ENCODE assay signal across 13 cellular contexts in the genomic region with DNA sequence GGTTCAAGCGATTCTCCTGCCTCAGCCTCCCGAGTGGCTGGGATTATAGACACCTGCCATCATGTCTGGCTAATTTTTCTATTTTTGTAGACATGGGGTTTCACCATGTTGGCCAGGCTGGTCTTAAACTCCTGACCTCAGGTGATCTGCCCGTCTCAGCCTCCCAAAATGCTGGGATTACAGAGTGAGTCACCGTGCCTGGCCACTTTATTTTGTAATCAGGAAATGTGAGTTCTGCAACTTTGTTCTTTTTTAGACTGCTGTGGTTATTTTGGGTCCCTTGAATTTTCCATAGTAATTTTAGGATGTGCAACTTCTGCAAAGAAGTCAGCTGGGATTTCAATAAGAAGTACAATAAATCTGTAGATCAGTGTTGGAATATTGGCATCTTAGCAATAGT.
DNase-seq lines count a peak whose midpoint lies in the region; ATAC-seq and TF ChIP-seq lines count a peak whose summit lies in the region.
"Had no signal": no experiment of that assay in that cellular context is flagged by ENCODE, and none has a peak within 500 bp of the region (broad histone marks: within the 10 kb centered on the region; RNA-seq: fewer than 3 reads in every experiment).

No MANE protein-coding gene starts in this region.

- TF ChIP-seq POLR2A in HCT116 (IDR thresholded peaks at IDR 0.05; ENCODE audit: borderline replicate concordance, extremely low read depth, insufficient read depth, insufficient read length) (no peak), gastroesophageal sphincter (IDR thresholded peaks at IDR 0.05) (no peak)

- H3K9ac ChIP-seq in HCT116 (ENCODE audit: low read length), result no peak overlapping the region

- no peak overlapping the region for H3K27ac ChIP-seq in HCT116 (ENCODE audit: low read depth, low read length)
- no peak overlapping the region for H3K27ac ChIP-seq in gastroesophageal sphincter

- POLR2A ChIA-PET in HCT116 (lab: Charles Lee), result no interaction called here

- ATAC-seq in HCT116, result no peak
- peak; percentile 65 for ATAC-seq in gastroesophageal sphincter
- ATAC-seq in omental fat pad (ENCODE audit: low FRiP score), result no peak
- ATAC-seq in HG02642 (IDR thresholded peaks at IDR 0.05; ENCODE audit: poor library complexity, unreplicated experiment), result no peak
- no peak for ATAC-seq in HG02885 (IDR thresholded peaks at IDR 0.05; ENCODE audit: poor library complexity, unreplicated experiment)
- ATAC-seq: left lobe of liver; stimulated activated naive CD8-positive, alpha-beta T cell treated with anti-CD3 and anti-CD28 coated beads, Interleukin-15, amount 100 ng/mL, for 72 hours had no signal

- H3K4me3 ChIP-seq in HCT116 (replicated peaks in 1 of 2; ENCODE audit: low read depth in 1 of 2, low read length in 2 of 2) (no peak overlapping the region), gastroesophageal sphincter (no peak overlapping the region)

- TF ChIP-seq EP300 in gastroesophageal sphincter (IDR thresholded peaks at IDR 0.05), result no peak

- CTCF ChIA-PET in HCT116 (lab: Charles Lee), result no interaction called here

- TF ChIP-seq CTCF in HCT116 (IDR thresholded peaks at IDR 0.05 in 2 of 3, conservative IDR thresholded peaks at IDR 0.05 in 1 of 3; ENCODE audit: borderline replicate concordance in 1 of 3, insufficient read depth in 1 of 3, low read depth in 2 of 3, low read length in 2 of 3), result no peak
- no peak for TF ChIP-seq CTCF in gastroesophageal sphincter (IDR thresholded peaks at IDR 0.05)
- TF ChIP-seq CTCF in omental fat pad (IDR thresholded peaks at IDR 0.05), result no peak

- no peaks in the 10 kb centered on the region for H3K79me2 ChIP-seq in HCT116 (ENCODE audit: insufficient read depth, low read length)

- no peaks in the 10 kb centered on the region; a peak in 1 of 4 replicates for H3K36me3 ChIP-seq in HCT116 (ENCODE audit: control insufficient read depth in 1 of 2, insufficient read depth in 2 of 2, low read length in 2 of 2)
- H3K36me3 ChIP-seq in gastroesophageal sphincter, result peaks cover 0 to 45% of the 10 kb centered on the region in 2 donors

- RAD21 ChIA-PET in HCT116 (lab: Charles Lee; ENCODE audit: low non-redundant PET in 1 of 2, low total read pairs in 2 of 2, uncharacterized antibody in 2 of 2, unreplicated experiment in 2 of 2), result no interaction called here

- peak overlapping the region; percentile 23; the same call in 1 of the 2 replicates for H3K4me2 ChIP-seq in HCT116 (ENCODE audit: low read length)

- no peaks in the 10 kb centered on the region for H4K20me1 ChIP-seq in HCT116 (ENCODE audit: insufficient read depth)

- H3K4me1 ChIP-seq in HCT116 (ENCODE audit: control insufficient read depth in 1 of 2, insufficient read depth in 2 of 2, low read length in 2 of 2) (peaks cover 5 to 7% of the 10 kb centered on the region in 2 experiments; a peak in 3 of 4 replicates), gastroesophageal sphincter (peaks cover 0 to 62% (median 23%) of the 10 kb centered on the region in 3 donors)

- H3K9me2 ChIP-seq in HCT116 (ENCODE audit: insufficient read depth), result no peaks in the 10 kb centered on the region

- H3K27me3 ChIP-seq in HCT116 (ENCODE audit: insufficient read depth, low read length) (no peaks in the 10 kb centered on the region), gastroesophageal sphincter (no peaks in the 10 kb centered on the region)

- no peak for TF ChIP-seq RAD21 in HCT116 (IDR thresholded peaks at IDR 0.05; ENCODE audit: low read depth)

- no peak overlapping the region for H2AFZ ChIP-seq in HCT116 (ENCODE audit: low read depth, low read length, poor library complexity, severe bottlenecking)

- WGBS in gastroesophageal sphincter (ENCODE audit: low coverage in 1 of 2), 2 donors, result 40 to 66% methylated on average over 4 of the region's 4 CpGs

- DNase-seq in A172 (ENCODE audit: low spot score), result peak; percentile 57
- DNase-seq in HCT116 (ENCODE audit: low read depth, low spot score), result no peak
- peak; percentile 79 for DNase-seq in SKM-1 treated with dmso at 0.1 percent for 144 hours (lab: John Stamatoyannopoulos, UW; ENCODE audit: unreplicated experiment)
- no peak for DNase-seq in HT-29 (ENCODE audit: low spot score)
- DNase-seq in omental fat pad (ENCODE audit: low spot score), result no peak
- DNase-seq: activated CD4-positive, CD25-positive, alpha-beta regulatory T cell; foreskin melanocyte; GOT3; stimulated activated naive CD8-positive, alpha-beta T cell treated with anti-CD3 and anti-CD28 coated beads, Interleukin-15, amount 100 ng/mL, for 72 hours had no signal

- intact Hi-C loops in HCT116 (cut with micrococcal nuclease), result no loop called here

- no TSS peak for BruUV-seq in HCT116 (replicated peaks; lab: Mats Ljungman, UMichigan)

- H3K9me3 ChIP-seq in HCT116 (ENCODE audit: control insufficient read depth in 1 of 2, insufficient read depth in 1 of 2, low read depth in 1 of 2, low read length in 2 of 2), result no peaks in the 10 kb centered on the region
- H3K9me3 ChIP-seq in gastroesophageal sphincter, result no peaks in the 10 kb centered on the region

TF ChIP-seq in HCT116, 20 proteins besides CTCF, POLR2A, EP300 and RAD21:
- 0 out of 2 replicates have a peak, but pooled peaks have one; percentile 11 for TF ChIP-seq JUND (IDR thresholded peaks at IDR 0.05)
- TF ChIP-seq CEBPB (IDR thresholded peaks at IDR 0.05; ENCODE audit: low read depth), result no peak

Comparison
In these comparisons a context has a peak if more than half of its experiments do, and no peak if none do; other contexts are left out.
1. DNase-seq: peak in A172 (single experiment) and SKM-1 treated with dmso at 0.1 percent for 144 hours (single experiment); none in HCT116 (single experiment), HT-29 (single experiment) and omental fat pad (single experiment).